21 cellular contexts compared by ENCODE assay signal in the genomic region with DNA sequence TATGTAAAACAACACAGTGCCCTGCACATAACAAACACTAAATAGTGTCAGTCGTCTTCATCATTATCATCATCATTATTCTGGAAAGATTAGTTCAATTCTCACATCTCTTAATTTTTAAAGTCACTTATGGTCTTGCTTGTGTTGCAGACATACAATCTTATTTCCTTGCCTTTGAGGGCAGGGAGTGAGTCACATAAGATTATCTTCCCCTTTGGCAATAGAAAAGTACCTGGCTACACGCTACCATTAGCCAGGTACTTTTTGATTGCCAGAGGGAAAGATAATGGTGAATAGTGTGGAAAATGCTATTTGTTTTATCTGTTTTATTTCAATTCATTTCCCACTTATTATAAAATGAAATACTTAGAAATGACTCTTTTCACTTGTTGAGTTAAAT.
DNase-seq lines count a peak whose midpoint lies in the region; ATAC-seq, FAIRE-seq and TF ChIP-seq lines count a peak whose summit lies in the region.
"Had no signal": no experiment of that assay in that cellular context is flagged by ENCODE, and none has a peak within 500 bp of the region (broad histone marks: within the 10 kb centered on the region; RNA-seq: fewer than 3 reads in every experiment).

No MANE protein-coding gene starts in this region.

- H3K18ac ChIP-seq in H1 (ENCODE audit: extremely low read depth, low read length) = no peak overlapping the region

- H3K14ac ChIP-seq in H1 (ENCODE audit: insufficient read length) = no peak overlapping the region

- H3K56ac ChIP-seq in H1 (replicated peaks; ENCODE audit: insufficient read length, low read depth, low read length) = no peak overlapping the region

- H3K4ac ChIP-seq in H1 (replicated peaks; ENCODE audit: insufficient read length, low read depth, low read length) = no peak overlapping the region

- WGBS in HepG2 (ENCODE audit: low lambda C conversion rate) = 1% methylated on average over 2 of the region's 2 CpGs
- WGBS in right lobe of liver (ENCODE audit: insufficient coverage, low coverage, low lambda C conversion rate, missing lambda C conversion rate) = 80% methylated on average over 2 of the region's 2 CpGs
- WGBS in H1 (ENCODE audit: extremely low coverage in 1 of 2, insufficient coverage in 1 of 2, insufficient read length in 1 of 2, insufficient replicate concordance in 2 of 2, low coverage in 1 of 2, low lambda C conversion rate in 2 of 2, missing lambda C conversion rate in 1 of 2), 2 experiments = 81% methylated on average over 2 of the region's 2 CpGs; no CpG with 5 or more reads in 1 of the 2 experiments
- 80 to 91% methylated on average over 1 to 2 of the region's 2 CpGs for WGBS in endodermal cell (ENCODE audit: insufficient coverage in 1 of 2, insufficient read length in 1 of 2), 2 experiments

- TF ChIP-seq RAD21 in HepG2 (CRISPR knock-in tag; IDR thresholded peaks at IDR 0.05) = no peak
- no peak for TF ChIP-seq RAD21 in H1 (IDR thresholded peaks at IDR 0.05 in 1 of 2, conservative IDR thresholded peaks at IDR 0.05 in 1 of 2; ENCODE audit: low read depth in 2 of 2, low read length in 2 of 2)

- no peak overlapping the region for H2BK15ac ChIP-seq in H1 (ENCODE audit: low read length)

- in situ Hi-C loops in HepG2 (cut with HindIII; ENCODE audit: extremely low pct_ligation_motif_present, low pct_unique_long_range_greater_than_20kb) = no loop called here

- H3K27me3 ChIP-seq in HepG2 (ENCODE audit: control insufficient read depth in 1 of 2, insufficient read depth in 2 of 2, low read length in 2 of 2) (0 out of 5 replicates have a peak, but pooled peaks cover 0 to 12% of the 10 kb centered on the region in 2 experiments), right lobe of liver (no peaks in the 10 kb centered on the region), H1 (replicated peaks in 1 of 4; ENCODE audit: control insufficient read depth in 3 of 4, extremely low read depth in 1 of 4, insufficient read depth in 3 of 4, low read length in 3 of 4) (no peaks in the 10 kb centered on the region), muscle layer of colon (ENCODE audit: control insufficient read depth in 1 of 2, insufficient read depth in 2 of 2, low read length in 2 of 2) (no peaks in the 10 kb centered on the region), endodermal cell (ENCODE audit: control insufficient read depth, insufficient read depth, low read length, poor library complexity, severe bottlenecking) (no peaks in the 10 kb centered on the region)
- no peaks in the 10 kb centered on the region for H3K27me3 ChIP-seq in CD4-positive, alpha-beta memory T cell (ENCODE audit: insufficient read depth, low read length)
- H3K27me3 ChIP-seq: BLaER1 treated with 17β-estradiol and CSF1 and Interleukin-3, amounts not matched to agents 10 nM and 100 nM had no signal

- no peak overlapping the region for H3K9ac ChIP-seq in HepG2 (ENCODE audit: insufficient read depth, low read depth, low read length)
- H3K9ac ChIP-seq in H1 (replicated peaks in 1 of 4; ENCODE audit: extremely low read depth in 1 of 4, low read depth in 3 of 4, low read length in 3 of 4) = no peak overlapping the region
- no peak overlapping the region for H3K9ac ChIP-seq in muscle layer of colon (ENCODE audit: low read length)
- H3K9ac ChIP-seq in endodermal cell (ENCODE audit: extremely low read depth, low read length, poor library complexity, severe bottlenecking) = no peak overlapping the region
- H3K9ac ChIP-seq: BLaER1 treated with 17β-estradiol and CSF1 and Interleukin-3, amounts not matched to agents 10 nM and 100 nM had no signal

- intact Hi-C loops in HepG2 (cut with micrococcal nuclease; ENCODE audit: unreplicated experiment) (no loop called here), right lobe of liver (cut with DNase I) (no loop called here)
- intact Hi-C loops in CD4-positive, alpha-beta memory T cell (cut with micrococcal nuclease) = no loop called here

- no peak overlapping the region for H4K91ac ChIP-seq in H1 (replicated peaks; ENCODE audit: insufficient read length, low read length)

- peak overlapping the region; percentile 43 for H3K23ac ChIP-seq in H1 (ENCODE audit: insufficient read length)

- no peak overlapping the region for H2BK20ac ChIP-seq in H1 (ENCODE audit: low read length)

- H3K27ac ChIP-seq in HepG2 (ENCODE audit: extremely low read length, insufficient read depth, low read length) (no peak overlapping the region), right lobe of liver (no peak overlapping the region), H1 (ENCODE audit: low read depth, low read length) (no peak overlapping the region), muscle layer of colon (ENCODE audit: low read depth, low read length) (peak overlapping the region; percentile 53), endodermal cell (ENCODE audit: low read depth, low read length) (no peak overlapping the region)
- H3K27ac ChIP-seq in CD4-positive, alpha-beta memory T cell (ENCODE audit: low read depth, low read length) = no peak overlapping the region
- H3K27ac ChIP-seq: BLaER1 treated with 17β-estradiol and CSF1 and Interleukin-3, amounts not matched to agents 10 nM and 100 nM had no signal

- no peak for ATAC-seq in HepG2
- no peak for ATAC-seq in right lobe of liver
- no peak for ATAC-seq in GM21717 (IDR thresholded peaks at IDR 0.05; ENCODE audit: unreplicated experiment)

- H3K9me3 ChIP-seq in HepG2 (ENCODE audit: low read length) (no peaks in the 10 kb centered on the region), right lobe of liver (no peaks in the 10 kb centered on the region), H1 (ENCODE audit: insufficient read depth in 2 of 2, low read depth in 1 of 2, low read length in 1 of 2) (no peaks in the 10 kb centered on the region), muscle layer of colon (ENCODE audit: low read length) (no peaks in the 10 kb centered on the region), endodermal cell (ENCODE audit: control insufficient read depth, low read length) (no peaks in the 10 kb centered on the region)
- H3K9me3 ChIP-seq in CD4-positive, alpha-beta memory T cell (ENCODE audit: control insufficient read depth in 1 of 2, low read length in 2 of 2) = no peaks in the 10 kb centered on the region
- H3K9me3 ChIP-seq: BLaER1 treated with 17β-estradiol and CSF1 and Interleukin-3, amounts not matched to agents 10 nM and 100 nM had no signal

- CTCF ChIA-PET in HepG2 (lab: Yijun Ruan, JAX; ENCODE audit: low intra/inter-chr PET ratio, low total read pairs) (no interaction called here), H1 (lab: Charles Lee; ENCODE audit: partially characterized antibody) (interaction anchor here (1.1 kb wide), 1 partner anchor 29 kb away, joined by 5 read pairs; no protein-coding TSS in a partner anchor)
- CTCF ChIA-PET in CD4-positive, alpha-beta memory T cell (lab: Charles Lee; ENCODE audit: partially characterized antibody) = interaction anchor here (0.7 to 1.3 kb wide), 2 partner anchors 16 to 240 kb away, joined by 3 to 5 read pairs; no protein-coding TSS in a partner anchor

- H3K79me2 ChIP-seq in HepG2 (ENCODE audit: insufficient read depth, low read length) = no peaks in the 10 kb centered on the region
- H3K79me2 ChIP-seq in H1 (ENCODE audit: control insufficient read depth in 1 of 2, insufficient read depth in 2 of 2, low read length in 2 of 2) = no peaks in the 10 kb centered on the region

- no peak overlapping the region for H3K27ac Mint-ChIP-seq in endodermal cell
- no peak overlapping the region for H3K27ac Mint-ChIP-seq in CD4-positive, alpha-beta memory T cell
- H3K27ac Mint-ChIP-seq: B cell; CD8-positive, alpha-beta memory T cell; H9 had no signal

- no peaks in the 10 kb centered on the region for H3K36me3 ChIP-seq in HepG2 (replicated peaks in 1 of 2; ENCODE audit: control insufficient read depth in 1 of 2, insufficient read depth in 2 of 2, low read length in 2 of 2)
- H3K36me3 ChIP-seq in right lobe of liver = no peaks in the 10 kb centered on the region
- H3K36me3 ChIP-seq in H1 (ENCODE audit: control insufficient read depth in 2 of 4, insufficient read depth in 4 of 4, low read length in 3 of 4) = no peaks in the 10 kb centered on the region
- H3K36me3 ChIP-seq in muscle layer of colon (ENCODE audit: insufficient read depth, low read length) = no peaks in the 10 kb centered on the region
- no peaks in the 10 kb centered on the region for H3K36me3 ChIP-seq in endodermal cell (ENCODE audit: control insufficient read depth, insufficient read depth, low read length)
- H3K36me3 ChIP-seq in CD4-positive, alpha-beta memory T cell (ENCODE audit: insufficient read depth, low read length) = no peaks in the 10 kb centered on the region
- H3K36me3 ChIP-seq: BLaER1 treated with 17β-estradiol and CSF1 and Interleukin-3, amounts not matched to agents 10 nM and 100 nM had no signal

- TF ChIP-seq EP300 in HepG2 (IDR thresholded peaks at IDR 0.05; ENCODE audit: low read depth in 2 of 2, low read length in 2 of 2) (no peak), HepG2 (CRISPR knock-in tag; IDR thresholded peaks at IDR 0.05; ENCODE audit: borderline replicate concordance) (no peak), H1 (IDR thresholded peaks at IDR 0.05; ENCODE audit: borderline replicate concordance in 1 of 2, low read depth in 2 of 2, low read length in 2 of 2) (no peak)

- H3K4me3 ChIP-seq in HepG2 (replicated peaks in 1 of 3; ENCODE audit: insufficient read depth in 1 of 3, low read depth in 2 of 3, low read length in 3 of 3) (no peak overlapping the region), right lobe of liver (no peak overlapping the region), H1 (ENCODE audit: extremely low read depth in 1 of 4, insufficient read depth in 2 of 4, low read depth in 3 of 4, low read length in 4 of 4) (no peak overlapping the region), muscle layer of colon (ENCODE audit: low read depth in 1 of 2, low read length in 2 of 2) (no peak overlapping the region), endodermal cell (ENCODE audit: low read length) (no peak overlapping the region)
- no peak overlapping the region for H3K4me3 ChIP-seq in CD4-positive, alpha-beta memory T cell (ENCODE audit: low read length in 2 of 2)
- H3K4me3 ChIP-seq: BLaER1 treated with 17β-estradiol and CSF1 and Interleukin-3, amounts not matched to agents 10 nM and 100 nM had no signal

- H3K9me3 Mint-ChIP-seq in endodermal cell = no peaks in the 10 kb centered on the region
- H3K9me3 Mint-ChIP-seq in CD4-positive, alpha-beta memory T cell = peaks cover 0 to 4% (median 0%) of the 10 kb centered on the region in 8 donors

- H2BK120ac ChIP-seq in H1 (replicated peaks; ENCODE audit: low read depth, low read length) = no peak overlapping the region

- no TSS peak for BruUV-seq in HepG2 (replicated peaks; lab: Mats Ljungman, UMichigan)

- H4K20me1 ChIP-seq in HepG2 (ENCODE audit: insufficient read depth, low read length) (no peaks in the 10 kb centered on the region; the same call in 1 of the 2 replicates), H1 (replicated peaks in 1 of 2; ENCODE audit: control insufficient read depth in 1 of 2, insufficient read depth in 2 of 2, low read length in 2 of 2) (no peaks in the 10 kb centered on the region)
- H4K20me1 ChIP-seq: BLaER1 treated with 17β-estradiol and CSF1 and Interleukin-3, amounts not matched to agents 10 nM and 100 nM had no signal

- no peak overlapping the region for H3K4me3 Mint-ChIP-seq in endodermal cell
- H3K4me3 Mint-ChIP-seq in CD4-positive, alpha-beta memory T cell = no peak overlapping the region
- H3K4me3 Mint-ChIP-seq: B cell; CD8-positive, alpha-beta memory T cell; H9 had no signal

- no peak overlapping the region for H4K8ac ChIP-seq in H1 (ENCODE audit: extremely low read depth, insufficient read depth, low read length)

- no peaks in the 10 kb centered on the region for H3K79me1 ChIP-seq in H1 (ENCODE audit: low read depth, low read length)

- no peak for TF ChIP-seq CTCF in HepG2 (CRISPR knock-in tag; IDR thresholded peaks at IDR 0.05)
- TF ChIP-seq CTCF in right lobe of liver (IDR thresholded peaks at IDR 0.05) = no peak
- TF ChIP-seq CTCF in H1 (IDR thresholded peaks at IDR 0.05; ENCODE audit: control extremely low read depth in 1 of 3, insufficient read depth in 1 of 3, low read depth in 1 of 3, low read length in 3 of 3) = no peak
- TF ChIP-seq CTCF in endodermal cell (conservative IDR thresholded peaks at IDR 0.05) = no peak

- POLR2A ChIA-PET in HepG2 (lab: Yijun Ruan, JAX) (no interaction called here), H1 (lab: Charles Lee; ENCODE audit: partially characterized antibody) (no interaction called here)
- POLR2A ChIA-PET in CD4-positive, alpha-beta memory T cell (lab: Charles Lee; ENCODE audit: partially characterized antibody) = no interaction called here

- H2AFZ ChIP-seq in HepG2 (ENCODE audit: low read length) = no peak overlapping the region
- H2AFZ ChIP-seq in H1 (ENCODE audit: low read length) = no peak overlapping the region

- peaks cover 2% of the 10 kb centered on the region for H3K27me3 Mint-ChIP-seq in endodermal cell (ENCODE audit: insufficient read depth)
- H3K27me3 Mint-ChIP-seq in CD4-positive, alpha-beta memory T cell = peaks cover 0 to 2% of the 10 kb centered on the region in 2 donors
- H3K27me3 Mint-ChIP-seq: B cell had no signal

- TF ChIP-seq POLR2A in HepG2 (IDR thresholded peaks at IDR 0.05; ENCODE audit: insufficient read depth in 1 of 2, low read depth in 2 of 2, low read length in 2 of 2) = no peak
- no peak for TF ChIP-seq POLR2A in right lobe of liver (IDR thresholded peaks at IDR 0.05)
- no peak for TF ChIP-seq POLR2A in H1 (IDR thresholded peaks at IDR 0.05; ENCODE audit: control extremely low read depth in 1 of 2, low read depth in 2 of 2, low read length in 2 of 2)

- H3K23me2 ChIP-seq in H1 (ENCODE audit: low read depth, low read length) = no peaks in the 10 kb centered on the region; the same call in 1 of the 2 replicates

- FAIRE-seq in HepG2 (lab: Jason Lieb, UNC) (peak; percentile 26), H1 (lab: Jason Lieb, UNC) (no peak)
- FAIRE-seq: D721Med, GM12892, GM18507 had no signal

- DNase-seq in HepG2 (ENCODE audit: low spot score) (no peak), right lobe of liver (no peak), H1 (ENCODE audit: low read depth in 1 of 2, low spot score in 2 of 2) (no peak), endodermal cell (no peak), NCI-H1092 (lab: John Stamatoyannopoulos, UW) (no peak)
- no peak for DNase-seq in CD4-positive, alpha-beta memory T cell
- DNase-seq: 8988T; CD8-positive, alpha-beta memory T cell; COR-L47; DMS153; DMS79; GDM1; GOT3; H9 had no signal

- peaks cover 8% of the 10 kb centered on the region for H3K4me1 Mint-ChIP-seq in endodermal cell
- H3K4me1 Mint-ChIP-seq in CD4-positive, alpha-beta memory T cell = peaks cover 5 to 22% (median 12%) of the 10 kb centered on the region in 4 donors

- H2BK12ac ChIP-seq in H1 (ENCODE audit: low read depth, low read length) = no peak overlapping the region

- H3K4me2 ChIP-seq in HepG2 (ENCODE audit: low read depth, low read length) = no peak overlapping the region
- H3K4me2 ChIP-seq in H1 (ENCODE audit: insufficient read depth in 1 of 2, low read depth in 2 of 2, low read length in 2 of 2) = no peak overlapping the region

- H3K4me1 ChIP-seq in HepG2 (ENCODE audit: insufficient read depth, low read length) = no peaks in the 10 kb centered on the region
- H3K4me1 ChIP-seq in right lobe of liver = no peaks in the 10 kb centered on the region
- H3K4me1 ChIP-seq in H1 (replicated peaks in 1 of 4; ENCODE audit: control insufficient read depth in 3 of 4, insufficient read depth in 4 of 4, low read length in 3 of 4) = no peaks in the 10 kb centered on the region
- H3K4me1 ChIP-seq in muscle layer of colon (ENCODE audit: insufficient read depth, low read length) = peaks cover 27% of the 10 kb centered on the region
- peaks cover 5% of the 10 kb centered on the region for H3K4me1 ChIP-seq in endodermal cell (ENCODE audit: control insufficient read depth, insufficient read depth, low read length)
- peaks cover 19% of the 10 kb centered on the region for H3K4me1 ChIP-seq in CD4-positive, alpha-beta memory T cell (ENCODE audit: insufficient read depth, low read length)

- no peak overlapping the region for H2AK5ac ChIP-seq in H1 (ENCODE audit: low read depth, low read length)

- no peak overlapping the region for H2BK5ac ChIP-seq in H1 (ENCODE audit: low read depth, low read length)

- no peak overlapping the region for H4K5ac ChIP-seq in H1 (ENCODE audit: insufficient read length, low read depth, low read length)

- H3K36me3 Mint-ChIP-seq in endodermal cell (ENCODE audit: low read depth) = no peaks in the 10 kb centered on the region
- H3K36me3 Mint-ChIP-seq in CD4-positive, alpha-beta memory T cell = no peaks in the 10 kb centered on the region
